30 cellular contexts compared by ENCODE assay signal in genomic region chr7:92313055-92313454, GRCh38.
"Had no signal": no experiment of that assay in that cellular context is flagged by ENCODE, and none has a peak within 500 bp of the region (broad histone marks: within the 10 kb centered on the region; RNA-seq: fewer than 3 reads in every experiment).

No MANE protein-coding gene starts in this region.

- H3K27me3 ChIP-seq: breast epithelium, gastrocnemius medialis, neutrophil, sigmoid colon, uterus had no signal

- H3K27ac ChIP-seq: breast epithelium, gastrocnemius medialis, neutrophil, sigmoid colon, uterus had no signal

- H3K4me3 ChIP-seq: breast epithelium, gastrocnemius medialis, sigmoid colon, uterus had no signal

- H3K9me3 Mint-ChIP-seq: activated CD4-positive, alpha-beta T cell treated with anti-CD3 and anti-CD28 coated beads, Interleukin-2, amount 10 ng/mL, durations not matched to agents 7 days and 5 days; activated CD8-positive, alpha-beta T cell treated with anti-CD3 and anti-CD28 coated beads for 36 hours; activated naive CD4-positive, alpha-beta T cell treated with anti-CD3 and anti-CD28 coated beads, Interleukin-2, amount 50 U/mL, for 24 hours; activated naive CD8-positive, alpha-beta T cell treated with anti-CD3 and anti-CD28 coated beads, Interleukin-2, amount 50 U/mL, for 24 hours; activated T-helper 2 cell treated with anti-CD3 and anti-CD28 coated beads, Interferon-gamma antibody, Interleukin-2, Interleukin-4, amounts not matched to agents 10 μg/mL and 5 μg/mL and 100 μg/mL, durations not matched to agents 14 hours and 24 hours and 36 hours; dendritic cell treated with granulocyte-macrophage colony-stimulating factor and Interleukin-4, amounts not matched to agents 40 ng/mL and 50 ng/mL, for 4 days; nephron; stimulated activated memory B cell treated with anti-CD40 and anti-IgM and Interleukin-4, amounts not matched to agents 10 μg/mL and 1 μg/mL and 100 μg/mL, for 72 hours; stimulated activated naive CD8-positive, alpha-beta T cell treated with anti-CD3 and anti-CD28 coated beads, Interleukin-15, amount 100 ng/mL, for 72 hours; type B pancreatic cell; WTC11 had no signal

- H3K36me3 Mint-ChIP-seq: WTC11 had no signal

- H3K4me1 ChIP-seq: breast epithelium, gastrocnemius medialis, sigmoid colon, uterus had no signal

- H3K4me3 Mint-ChIP-seq: activated CD4-positive, alpha-beta T cell treated with anti-CD3 and anti-CD28 coated beads, Interleukin-2, amount 10 ng/mL, durations not matched to agents 7 days and 5 days; activated CD8-positive, alpha-beta T cell treated with anti-CD3 and anti-CD28 coated beads for 36 hours; activated naive CD4-positive, alpha-beta T cell treated with anti-CD3 and anti-CD28 coated beads, Interleukin-2, amount 50 U/mL, for 24 hours; activated naive CD8-positive, alpha-beta T cell treated with anti-CD3 and anti-CD28 coated beads, Interleukin-2, amount 50 U/mL, for 24 hours; dendritic cell treated with granulocyte-macrophage colony-stimulating factor and Interleukin-4, amounts not matched to agents 40 ng/mL and 50 ng/mL, for 4 days; nephron; stimulated activated memory B cell treated with anti-CD40 and anti-IgM and Interleukin-4, amounts not matched to agents 10 μg/mL and 1 μg/mL and 100 μg/mL, for 72 hours; stimulated activated naive CD8-positive, alpha-beta T cell treated with anti-CD3 and anti-CD28 coated beads, Interleukin-15, amount 100 ng/mL, for 72 hours; T-helper 17 cell; type B pancreatic cell; WTC11 had no signal

- H3K27ac Mint-ChIP-seq: activated CD4-positive, alpha-beta T cell treated with anti-CD3 and anti-CD28 coated beads, Interleukin-2, amount 10 ng/mL, durations not matched to agents 7 days and 5 days; activated CD8-positive, alpha-beta T cell treated with anti-CD3 and anti-CD28 coated beads for 36 hours; activated naive CD4-positive, alpha-beta T cell treated with anti-CD3 and anti-CD28 coated beads, Interleukin-2, amount 50 U/mL, for 24 hours; activated naive CD8-positive, alpha-beta T cell treated with anti-CD3 and anti-CD28 coated beads, Interleukin-2, amount 50 U/mL, for 24 hours; activated T-helper 2 cell treated with anti-CD3 and anti-CD28 coated beads, Interferon-gamma antibody, Interleukin-2, Interleukin-4, amounts not matched to agents 10 μg/mL and 5 μg/mL and 100 μg/mL, durations not matched to agents 14 hours and 24 hours and 36 hours; dendritic cell treated with granulocyte-macrophage colony-stimulating factor and Interleukin-4, amounts not matched to agents 40 ng/mL and 50 ng/mL, for 4 days; progenitor cell of endocrine pancreas; stimulated activated memory B cell treated with anti-CD40 and anti-IgM and Interleukin-4, amounts not matched to agents 10 μg/mL and 1 μg/mL and 100 μg/mL, for 72 hours; stimulated activated naive CD8-positive, alpha-beta T cell treated with anti-CD3 and anti-CD28 coated beads, Interleukin-15, amount 100 ng/mL, for 72 hours; T-helper 17 cell; type B pancreatic cell; WTC11 had no signal

- ATAC-seq: activated CD8-positive, alpha-beta T cell treated with anti-CD3 and anti-CD28 coated beads for 36 hours; activated naive CD8-positive, alpha-beta T cell treated with anti-CD3 and anti-CD28 coated beads, Interleukin-2, amount 50 U/mL, for 24 hours; gastrocnemius medialis; stimulated activated memory B cell treated with anti-CD40 and anti-IgM and Interleukin-4, amounts not matched to agents 10 μg/mL and 1 μg/mL and 100 μg/mL, for 72 hours; stimulated activated naive CD8-positive, alpha-beta T cell treated with anti-CD3 and anti-CD28 coated beads, Interleukin-15, amount 100 ng/mL, for 72 hours; T-helper 17 cell; WTC11 had no signal

- H3K4me1 Mint-ChIP-seq: activated CD4-positive, alpha-beta T cell treated with anti-CD3 and anti-CD28 coated beads, Interleukin-2, amount 10 ng/mL, durations not matched to agents 7 days and 5 days; activated naive CD4-positive, alpha-beta T cell treated with anti-CD3 and anti-CD28 coated beads, Interleukin-2, amount 50 U/mL, for 24 hours; activated naive CD8-positive, alpha-beta T cell treated with anti-CD3 and anti-CD28 coated beads, Interleukin-2, amount 50 U/mL, for 24 hours; nephron; stimulated activated memory B cell treated with anti-CD40 and anti-IgM and Interleukin-4, amounts not matched to agents 10 μg/mL and 1 μg/mL and 100 μg/mL, for 72 hours; stimulated activated naive CD8-positive, alpha-beta T cell treated with anti-CD3 and anti-CD28 coated beads, Interleukin-15, amount 100 ng/mL, for 72 hours; T-helper 17 cell; WTC11 had no signal

- H3K9me3 ChIP-seq: breast epithelium, gastrocnemius medialis, neutrophil, sigmoid colon, uterus had no signal

- DNase-seq: activated CD4-positive, alpha-beta T cell treated with anti-CD3 and anti-CD28 coated beads for 1 hour; activated CD4-positive, alpha-beta T cell treated with anti-CD3 and anti-CD28 coated beads, Interleukin-2, amount 10 ng/mL, durations not matched to agents 7 days and 5 days; activated CD8-positive, alpha-beta T cell treated with anti-CD3 and anti-CD28 coated beads for 36 hours; activated naive CD8-positive, alpha-beta T cell treated with anti-CD3 and anti-CD28 coated beads, Interleukin-2, amount 50 U/mL, for 24 hours; activated T-cell treated with anti-CD3 and anti-CD28 coated beads, Interleukin-2, amount 50 U/mL, for 48 hours; amygdala; central memory CD4-positive, alpha-beta T cell; effector CD8-positive, alpha-beta T cell; erythroblast; gastrocnemius medialis; glutamatergic neuron; islet precursor cell; sigmoid colon; small intestine; stimulated activated CD4-positive, alpha-beta T cell treated with anti-CD3 and anti-CD28 coated beads, Interleukin-4, amount 100 ng/mL, for 24 hours; stimulated activated naive CD8-positive, alpha-beta T cell treated with anti-CD3 and anti-CD28 coated beads, Interleukin-15, amount 100 ng/mL, for 72 hours; substantia nigra; T-helper 17 cell; T1000; uterus had no signal

- H3K36me3 ChIP-seq: breast epithelium, gastrocnemius medialis, uterus had no signal
